1 cellular context compared by ENCODE assay signal in the genomic region with DNA sequence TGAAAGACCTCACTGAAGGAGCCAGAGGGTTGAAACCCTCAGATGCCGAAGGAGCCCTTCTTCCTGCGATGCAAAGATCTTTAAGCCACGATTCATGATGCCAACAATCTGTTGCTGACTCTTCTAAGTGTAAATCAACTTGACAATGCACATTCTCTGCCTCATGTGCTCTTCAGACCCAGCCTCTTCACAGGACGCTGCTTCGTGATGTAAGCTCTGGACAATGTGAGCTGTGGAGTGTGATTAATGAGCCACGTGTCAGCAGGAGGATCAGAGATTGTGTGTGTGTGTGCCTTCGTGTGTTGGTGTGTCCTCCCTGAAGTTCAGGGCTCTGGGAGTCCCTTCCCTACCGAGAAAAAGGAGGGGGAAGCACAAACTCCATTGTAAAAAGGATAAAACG.
TF ChIP-seq lines count a peak whose summit lies in the region.

No MANE protein-coding gene starts in this region.

TF ChIP-seq in IMR-90, 13 proteins besides CTCF, POLR2A, EP300 and RAD21:
- TF ChIP-seq, protein P1, sequence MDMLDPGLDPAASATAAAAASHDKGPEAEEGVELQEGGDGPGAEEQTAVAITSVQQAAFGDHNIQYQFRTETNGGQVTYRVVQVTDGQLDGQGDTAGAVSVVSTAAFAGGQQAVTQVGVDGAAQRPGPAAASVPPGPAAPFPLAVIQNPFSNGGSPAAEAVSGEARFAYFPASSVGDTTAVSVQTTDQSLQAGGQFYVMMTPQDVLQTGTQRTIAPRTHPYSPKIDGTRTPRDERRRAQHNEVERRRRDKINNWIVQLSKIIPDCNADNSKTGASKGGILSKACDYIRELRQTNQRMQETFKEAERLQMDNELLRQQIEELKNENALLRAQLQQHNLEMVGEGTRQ (IDR thresholded peaks at IDR 0.05; ENCODE audit: low read depth, low read length): no peak
- TF ChIP-seq CHD1 (IDR thresholded peaks at IDR 0.05; ENCODE audit: low read depth, low read length): no peak
- TF ChIP-seq RCOR1 (IDR thresholded peaks at IDR 0.05; ENCODE audit: insufficient replicate concordance, low read length): no peak
- TF ChIP-seq, protein P2, sequence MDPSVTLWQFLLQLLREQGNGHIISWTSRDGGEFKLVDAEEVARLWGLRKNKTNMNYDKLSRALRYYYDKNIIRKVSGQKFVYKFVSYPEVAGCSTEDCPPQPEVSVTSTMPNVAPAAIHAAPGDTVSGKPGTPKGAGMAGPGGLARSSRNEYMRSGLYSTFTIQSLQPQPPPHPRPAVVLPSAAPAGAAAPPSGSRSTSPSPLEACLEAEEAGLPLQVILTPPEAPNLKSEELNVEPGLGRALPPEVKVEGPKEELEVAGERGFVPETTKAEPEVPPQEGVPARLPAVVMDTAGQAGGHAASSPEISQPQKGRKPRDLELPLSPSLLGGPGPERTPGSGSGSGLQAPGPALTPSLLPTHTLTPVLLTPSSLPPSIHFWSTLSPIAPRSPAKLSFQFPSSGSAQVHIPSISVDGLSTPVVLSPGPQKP (IDR thresholded peaks at IDR 0.05; ENCODE audit: borderline replicate concordance, low read depth, low read length): no peak
- no peak for TF ChIP-seq SMC3 (IDR thresholded peaks at IDR 0.05; ENCODE audit: low read depth, low read length)
- TF ChIP-seq FOS (IDR thresholded peaks at IDR 0.05; ENCODE audit: low read depth, low read length): no peak
- no peak for TF ChIP-seq MAFK (IDR thresholded peaks at IDR 0.05; ENCODE audit: low read depth, low read length)
- no peak for TF ChIP-seq RFX5 (IDR thresholded peaks at IDR 0.05; ENCODE audit: low read depth, low read length)
- no peak for TF ChIP-seq MAZ (IDR thresholded peaks at IDR 0.05; ENCODE audit: borderline replicate concordance, low read depth, low read length)
- no peak for TF ChIP-seq CEBPB (IDR thresholded peaks at IDR 0.05; ENCODE audit: low read depth, low read length)
- TF ChIP-seq NFE2L2 (IDR thresholded peaks at IDR 0.05; ENCODE audit: low read depth, low read length): no peak
- TF ChIP-seq BHLHE40 (IDR thresholded peaks at IDR 0.05; ENCODE audit: low read depth, low read length): no peak
